In the genomic region with DNA sequence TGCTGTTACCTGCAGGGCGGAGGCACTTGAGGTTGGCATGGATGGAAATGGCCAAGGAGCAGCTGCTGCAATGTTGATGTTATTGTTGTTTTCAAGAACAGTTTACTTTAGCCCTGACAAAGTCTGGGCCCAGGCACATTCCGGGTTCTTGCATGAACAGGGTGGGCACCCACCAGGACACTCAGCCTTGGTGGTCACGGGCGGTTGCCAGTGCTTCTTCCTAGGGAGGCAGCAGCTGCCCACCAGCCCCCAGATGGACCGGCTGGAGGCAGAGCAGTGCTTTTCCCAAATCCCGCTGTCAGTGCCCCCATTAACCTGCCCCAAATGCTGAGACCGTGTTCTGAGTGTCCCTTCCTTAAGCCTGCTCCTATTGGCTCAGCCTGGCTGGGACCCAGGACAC, we compare ENCODE assay signal across 28 cellular contexts. TPM values are rescaled to one million over a fixed set of nuclear protein-coding genes. Genes with fewer than 3 reads are reported as not detected.
"Had no signal": no experiment of that assay in that cellular context is flagged by ENCODE, and none has a peak within 500 bp of the region (broad histone marks: within the 10 kb centered on the region; RNA-seq: fewer than 3 reads in every experiment).

No MANE protein-coding gene starts in this region.

- H3K27me3 ChIP-seq: adrenal gland, body of pancreas, colonic mucosa, dorsolateral prefrontal cortex, gastrocnemius medialis, left lung, right atrium auricular region, spleen, suprapubic skin, tibial artery had no signal

- H3K4me3 ChIP-seq: adrenal gland, body of pancreas, colonic mucosa, dorsolateral prefrontal cortex, gastrocnemius medialis, left lung, lung, mucosa of descending colon, right atrium auricular region, spleen, suprapubic skin, tibial artery had no signal

- DNase-seq: activated CD4-positive, alpha-beta T cell treated with anti-CD3 and anti-CD28 coated beads for 4 hours; activated CD4-positive, alpha-beta T cell treated with anti-CD3 and anti-CD28 coated beads, Interleukin-2, amount 50 U/mL, for 4 hours; activated naive CD4-positive, alpha-beta T cell treated with anti-CD3 and anti-CD28 coated beads for 36 hours; activated naive CD8-positive, alpha-beta T cell treated with anti-CD3 and anti-CD28 coated beads for 36 hours; activated T-cell treated with anti-CD3 and anti-CD28 coated beads for 4 hours; activated T-cell treated with anti-CD3 and anti-CD28 coated beads, Interleukin-2, amount 50 U/mL, for 72 hours; adrenal gland; colonic mucosa; effector memory CD4-positive, alpha-beta T cell; gastrocnemius medialis; hypothalamus; immature natural killer cell; kidney glomerular epithelial cell; left lung; nephron progenitor cell; nucleus accumbens; spleen; stimulated activated naive CD4-positive, alpha-beta T cell; T-helper 1 cell had no signal

- H3K9ac ChIP-seq: parathyroid adenoma had no signal

- H3K9me3 ChIP-seq: adrenal gland, body of pancreas, colonic mucosa, gastrocnemius medialis, left lung, mucosa of descending colon, right atrium auricular region, spleen, suprapubic skin, tibial artery had no signal

- ATAC-seq: activated T-cell treated with anti-CD3 and anti-CD28 coated beads, Interleukin-2, amount 50 U/mL, for 72 hours; gastrocnemius medialis; left lung; mucosa of descending colon had no signal

- H3K27ac ChIP-seq: colonic mucosa, gastrocnemius medialis, left lung, parathyroid adenoma, right atrium auricular region, spleen, suprapubic skin, tibial artery had no signal

- H3K4me1 ChIP-seq: adrenal gland, colonic mucosa, gastrocnemius medialis, parathyroid adenoma, suprapubic skin, tibial artery had no signal

- H3K36me3 ChIP-seq: colonic mucosa, gastrocnemius medialis, right atrium auricular region had no signal

RNA-seq across cellular contexts. Expression of a gene that starts 38.5 kb away (rescaled TPM):
- total RNA-seq: activated naive CD4-positive, alpha-beta T cell treated with anti-CD3 and anti-CD28 coated beads for 36 hours; myocyte had no signal
